Comparison of ENCODE assay signal across 28 cellular contexts in genomic region chr17:58356231-58356630, GRCh38. TPM values are rescaled to one million over a fixed set of nuclear protein-coding genes. Genes with fewer than 3 reads are reported as not detected.
"Had no signal": no experiment of that assay in that cellular context is flagged by ENCODE, and none has a peak within 500 bp of the region (broad histone marks: within the 10 kb centered on the region; RNA-seq: fewer than 3 reads in every experiment).

No MANE protein-coding gene starts in this region.

- DNase-seq: activated CD4-positive, alpha-beta T cell treated with anti-CD3 and anti-CD28 coated beads, Interleukin-2, amount 10 ng/mL, durations not matched to agents 24 days and 14 days; activated CD4-positive, alpha-beta T cell treated with anti-CD3 and anti-CD28 coated beads, Interleukin-2, amount 50 U/mL, for 48 hours; activated CD4-positive, CD25-positive, alpha-beta regulatory T cell treated with anti-CD3 and anti-CD28 coated beads, Interleukin-2, amount 50 U/mL, for 72 hours; activated CD8-positive, alpha-beta memory T cell treated with anti-CD3 and anti-CD28 coated beads, Interleukin-2, amount 10 ng/mL, durations not matched to agents 7 days and 5 days; activated naive CD4-positive, alpha-beta T cell; activated T-cell treated with anti-CD3 and anti-CD28 coated beads, Interleukin-2, amount 50 U/mL, for 24 hours; amygdala; NCI-H1092; NCI-H1417 treated with DMSO at 0.1 percent for 48 hours; NCI-H1694; NCI-H2029; NCI-H2107; NCI-H2171 treated with DMSO at 0.1 percent for 48 hours; NCI-H226; NCI-H510A; NCI-H526 treated with DMSO at 0.1 percent for 48 hours; NCI-H82; Right ventricle myocardium superior; SJCRH30; SW 1271 had no signal

- H3K4me2 ChIP-seq: KMS-11 had no signal

- H3K27ac Mint-ChIP-seq: activated CD4-positive, alpha-beta T cell treated with anti-CD3 and anti-CD28 coated beads, Interleukin-2, amount 10 ng/mL, durations not matched to agents 24 days and 14 days; activated T-cell treated with anti-CD3 and anti-CD28 coated beads, Interleukin-2, amount 50 U/mL, for 24 hours; brain had no signal

- H3K9ac ChIP-seq: KMS-11 had no signal

- ATAC-seq: activated CD8-positive, alpha-beta memory T cell treated with anti-CD3 and anti-CD28 coated beads, Interleukin-2, amount 10 ng/mL, durations not matched to agents 7 days and 5 days; Panc1; SK-N-SH treated with all-trans-retinoic acid at 6 μM for 48 hours had no signal

- H3K27me3 Mint-ChIP-seq: activated CD4-positive, alpha-beta T cell treated with anti-CD3 and anti-CD28 coated beads, Interleukin-2, amount 10 ng/mL, durations not matched to agents 24 days and 14 days; activated CD8-positive, alpha-beta memory T cell treated with anti-CD3 and anti-CD28 coated beads, Interleukin-2, amount 10 ng/mL, durations not matched to agents 7 days and 5 days; activated naive CD4-positive, alpha-beta T cell treated with anti-CD3 and anti-CD28 coated beads, Interleukin-2, amount 50 U/mL, for 24 hours; activated T-cell treated with anti-CD3 and anti-CD28 coated beads, Interleukin-2, amount 50 U/mL, for 24 hours had no signal

- H3K36me3 ChIP-seq: SJCRH30 had no signal

- H3K9me3 Mint-ChIP-seq: activated CD4-positive, alpha-beta T cell treated with anti-CD3 and anti-CD28 coated beads, Interleukin-2, amount 10 ng/mL, durations not matched to agents 24 days and 14 days; activated naive CD4-positive, alpha-beta T cell treated with anti-CD3 and anti-CD28 coated beads, Interleukin-2, amount 50 U/mL, for 24 hours; activated T-cell treated with anti-CD3 and anti-CD28 coated beads, Interleukin-2, amount 50 U/mL, for 24 hours; brain had no signal

- H3K4me3 Mint-ChIP-seq: activated CD4-positive, alpha-beta T cell treated with anti-CD3 and anti-CD28 coated beads, Interleukin-2, amount 10 ng/mL, durations not matched to agents 24 days and 14 days; activated CD8-positive, alpha-beta memory T cell treated with anti-CD3 and anti-CD28 coated beads, Interleukin-2, amount 10 ng/mL, durations not matched to agents 7 days and 5 days; activated naive CD4-positive, alpha-beta T cell treated with anti-CD3 and anti-CD28 coated beads, Interleukin-2, amount 50 U/mL, for 24 hours; activated T-cell treated with anti-CD3 and anti-CD28 coated beads, Interleukin-2, amount 50 U/mL, for 24 hours had no signal

- FAIRE-seq: astrocyte had no signal

- H3K27ac ChIP-seq: KMS-11, RWPE1, SJCRH30 had no signal

- H3K4me3 ChIP-seq: SJCRH30 had no signal

- H3K9me3 ChIP-seq: SJCRH30 had no signal

- H3K4me1 ChIP-seq: SJCRH30 had no signal

RNA-seq across cellular contexts. Expression of gene TSPOAP1, which starts 27.6 kb away (rescaled TPM):
- total RNA-seq: MCF 10A had no signal
